In the genomic region with DNA sequence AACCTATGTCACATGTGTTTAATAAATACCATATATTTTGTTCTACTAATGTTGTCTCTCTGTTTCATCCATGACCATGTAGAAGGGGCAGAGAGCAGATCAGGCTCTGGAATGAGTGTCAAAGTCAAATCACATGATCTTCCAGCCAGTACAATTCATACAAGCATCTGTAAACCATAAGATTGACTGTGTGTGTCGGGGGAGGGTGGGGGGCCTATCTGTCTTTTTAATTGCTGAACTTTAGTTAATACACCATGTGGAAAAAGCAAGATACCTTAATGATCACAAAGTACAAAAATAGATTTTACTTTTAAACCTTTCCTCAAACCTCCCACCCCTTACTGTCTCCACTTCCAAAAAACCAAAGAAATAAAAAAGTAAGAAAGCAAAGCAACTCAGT, we compare ENCODE assay signal across 18 cellular contexts.
"Had no signal": no experiment of that assay in that cellular context is flagged by ENCODE, and none has a peak within 500 bp of the region (broad histone marks: within the 10 kb centered on the region; RNA-seq: fewer than 3 reads in every experiment).

No MANE protein-coding gene starts in this region.

- H3K4me3 Mint-ChIP-seq: activated B cell treated with CpG ODN at 0.5 μM for 24 hours; activated CD8-positive, alpha-beta T cell treated with anti-CD3 and anti-CD28 coated beads for 36 hours; activated T-cell treated with anti-CD3 and anti-CD28 coated beads, Interleukin-2, amount 50 U/mL, for 4 hours; naive thymus-derived CD8-positive, alpha-beta T cell had no signal

- H3K27me3 Mint-ChIP-seq: activated B cell treated with CpG ODN at 0.5 μM for 24 hours; naive thymus-derived CD8-positive, alpha-beta T cell had no signal

- H3K36me3 ChIP-seq: neutrophil, right lobe of liver, SJSA1, spleen, transverse colon had no signal

- H3K27ac ChIP-seq: neutrophil, right lobe of liver, SJSA1, transverse colon had no signal

- H3K4me3 ChIP-seq: right lobe of liver, SJSA1, spleen, transverse colon had no signal

- H3K4me1 ChIP-seq: right lobe of liver, SJSA1, transverse colon had no signal

- ATAC-seq: activated CD8-positive, alpha-beta T cell treated with anti-CD3 and anti-CD28 coated beads for 36 hours; activated T-cell treated with anti-CD3 and anti-CD28 coated beads, Interleukin-2, amount 50 U/mL, for 4 hours; left colon; naive thymus-derived CD8-positive, alpha-beta T cell; right lobe of liver had no signal

- H3K27me3 ChIP-seq: neutrophil, right lobe of liver, SJSA1, spleen, transverse colon had no signal

- H3K27ac Mint-ChIP-seq: activated B cell treated with CpG ODN at 0.5 μM for 24 hours; activated CD8-positive, alpha-beta T cell treated with anti-CD3 and anti-CD28 coated beads for 36 hours; naive thymus-derived CD8-positive, alpha-beta T cell had no signal

- H3K9me3 ChIP-seq: neutrophil, right lobe of liver, SJSA1, spleen, transverse colon had no signal

- DNase-seq: activated B cell treated with CpG ODN at 0.5 μM for 24 hours; activated CD4-positive, alpha-beta T cell treated with anti-CD3 and anti-CD28 coated beads for 48 hours; activated CD8-positive, alpha-beta T cell treated with anti-CD3 and anti-CD28 coated beads for 36 hours; activated effector memory CD4-positive, alpha-beta T cell treated with Interleukin-2 at 50 U/mL for 16 hours; activated naive CD4-positive, alpha-beta T cell treated with anti-CD3 and anti-CD28 coated beads, Interleukin-2, amount 50 U/mL, for 16 hours; activated T-cell treated with anti-CD3 and anti-CD28 coated beads, Interleukin-2, amount 50 U/mL, for 4 hours; central memory CD4-positive, alpha-beta T cell; cortex of kidney; effector CD4-positive, alpha-beta T cell; foreskin melanocyte; left colon; naive thymus-derived CD8-positive, alpha-beta T cell; right lobe of liver; spleen; T-helper 2 cell; transverse colon had no signal

- H3K4me1 Mint-ChIP-seq: activated B cell treated with CpG ODN at 0.5 μM for 24 hours had no signal

- H3K9me3 Mint-ChIP-seq: activated B cell treated with CpG ODN at 0.5 μM for 24 hours; activated CD8-positive, alpha-beta T cell treated with anti-CD3 and anti-CD28 coated beads for 36 hours; activated T-cell treated with anti-CD3 and anti-CD28 coated beads, Interleukin-2, amount 50 U/mL, for 4 hours; naive thymus-derived CD8-positive, alpha-beta T cell had no signal
